23 cellular contexts compared by ENCODE assay signal in genomic region chr15:29756358-29757267, GRCh38.
DNase-seq lines count a peak whose midpoint lies in the region; ATAC-seq, FAIRE-seq and TF ChIP-seq lines count a peak whose summit lies in the region.
"Had no signal": no experiment of that assay in that cellular context is flagged by ENCODE, and none has a peak within 500 bp of the region (broad histone marks: within the 10 kb centered on the region; RNA-seq: fewer than 3 reads in every experiment).

No MANE protein-coding gene starts in this region.

- no peak for DNase-seq in Right ventricle myocardium superior
- no peak for DNase-seq in cardiac septum (ENCODE audit: low spot score)
- no peak for DNase-seq in colonic mucosa
- DNase-seq in keratinocyte (ENCODE audit: low read depth, low spot score) = peak; percentile 60
- DNase-seq in stomach = no peak
- DNase-seq in cerebellum (ENCODE audit: low spot score) = no peak
- DNase-seq in glutamatergic neuron = no peak
- DNase-seq: activated CD4-positive, CD25-positive, alpha-beta regulatory T cell; activated CD8-positive, alpha-beta memory T cell treated with anti-CD3 and anti-CD28 coated beads for 24 hours; adrenal gland; cerebellar nuclear complex; DMS79 treated with DMSO at 0.1 percent for 48 hours; NCI-H1417 treated with DMSO at 0.1 percent for 48 hours; NCI-H2227 treated with DMSO at 0.1 percent for 48 hours; SHP77 treated with DMSO at 0.1 percent for 48 hours; stimulated activated naive CD8-positive, alpha-beta T cell treated with anti-CD3 and anti-CD28 coated beads, Interleukin-15, amount 100 ng/mL, for 72 hours; T-helper 1 cell had no signal

- no peak overlapping the region for H3K4me3 Mint-ChIP-seq in glutamatergic neuron (ENCODE audit: unreplicated experiment)
- H3K4me3 Mint-ChIP-seq: activated T-helper 17 cell treated with anti-CD3 and anti-CD28 coated beads, Interleukin-2, amount 50 U/mL, for 72 hours; memory B cell; stimulated activated naive CD8-positive, alpha-beta T cell treated with anti-CD3 and anti-CD28 coated beads, Interleukin-15, amount 100 ng/mL, for 72 hours had no signal

- TF ChIP-seq EP300 in stomach (IDR thresholded peaks at IDR 0.05) = no peak

- H3K4me1 ChIP-seq in colonic mucosa = no peaks in the 10 kb centered on the region
- peaks cover 24% of the 10 kb centered on the region for H3K4me1 ChIP-seq in keratinocyte (ENCODE audit: control insufficient read depth, extremely low read depth, insufficient read depth, low read length)
- H3K4me1 ChIP-seq in stomach = peaks cover 0 to 30% (median 17%) of the 10 kb centered on the region in 4 donors

- H3K36me3 Mint-ChIP-seq in glutamatergic neuron (ENCODE audit: unreplicated experiment) = no peaks in the 10 kb centered on the region
- H3K36me3 Mint-ChIP-seq: memory B cell had no signal

- no peaks in the 10 kb centered on the region for H3K36me3 ChIP-seq in colonic mucosa
- peaks cover 0 to 8% of the 10 kb centered on the region in 2 experiments for H3K36me3 ChIP-seq in keratinocyte (ENCODE audit: control insufficient read depth in 2 of 2, extremely low read depth in 1 of 2, insufficient read depth in 2 of 2, low read length in 2 of 2)
- H3K36me3 ChIP-seq in stomach = peaks cover 4 to 33% (median 24%) of the 10 kb centered on the region in 4 donors

- H3K27me3 Mint-ChIP-seq in glutamatergic neuron (ENCODE audit: unreplicated experiment) = no peaks in the 10 kb centered on the region
- H3K27me3 Mint-ChIP-seq: memory B cell had no signal

- ATAC-seq in Right ventricle myocardium superior (ENCODE audit: poor library complexity) (peak; percentile 43), GM18861 (IDR thresholded peaks at IDR 0.05; ENCODE audit: unreplicated experiment) (no peak)
- ATAC-seq: activated T-helper 17 cell treated with anti-CD3 and anti-CD28 coated beads, Interleukin-2, amount 50 U/mL, for 72 hours; HCT116; stimulated activated naive CD8-positive, alpha-beta T cell treated with anti-CD3 and anti-CD28 coated beads, Interleukin-15, amount 100 ng/mL, for 72 hours had no signal

- H2AFZ ChIP-seq in keratinocyte (ENCODE audit: control insufficient read depth, low read length) = no peak overlapping the region

- peak overlapping the region; percentile 55 for H3K4me2 ChIP-seq in keratinocyte (ENCODE audit: control insufficient read depth, extremely low read depth, insufficient read depth, low read depth, low read length)

- H3K27me3 ChIP-seq in colonic mucosa = no peaks in the 10 kb centered on the region
- H3K27me3 ChIP-seq in keratinocyte (ENCODE audit: control insufficient read depth, extremely low read depth, insufficient read depth, low read length) = no peaks in the 10 kb centered on the region
- H3K27me3 ChIP-seq in stomach = no peaks in the 10 kb centered on the region
- H3K27me3 ChIP-seq: adrenal gland had no signal

- TF ChIP-seq CTCF in colonic mucosa (IDR thresholded peaks at IDR 0.05) (no peak), keratinocyte (optimal IDR thresholded peaks at IDR 0.05 in 1 of 3, IDR thresholded peaks at IDR 0.05 in 1 of 3, conservative IDR thresholded peaks at IDR 0.05 in 1 of 3; ENCODE audit: extremely low read depth in 1 of 3, insufficient read depth in 2 of 3, low read length in 3 of 3) (no peak), stomach (IDR thresholded peaks at IDR 0.05) (no peak), glutamatergic neuron (IDR thresholded peaks at IDR 0.05; ENCODE audit: partially characterized antibody, unreplicated experiment) (no peak)

- intact Hi-C loops in Right ventricle myocardium superior (cut with DNase I) (no loop called here), cardiac septum (cut with DNase I) (no loop called here), colonic mucosa (cut with DNase I) (no loop called here), stomach (cut with DNase I; ENCODE audit: low total_unique reads) (no loop called here)

- H3K27ac Mint-ChIP-seq in glutamatergic neuron (ENCODE audit: unreplicated experiment) = no peak overlapping the region
- H3K27ac Mint-ChIP-seq: activated T-helper 17 cell treated with anti-CD3 and anti-CD28 coated beads, Interleukin-2, amount 50 U/mL, for 72 hours; memory B cell; stimulated activated naive CD8-positive, alpha-beta T cell treated with anti-CD3 and anti-CD28 coated beads, Interleukin-15, amount 100 ng/mL, for 72 hours had no signal

- WGBS in stomach, 5 donors = 24 to 35% (median 31%) methylated on average over 5 of the region's 5 CpGs

- H3K4me3 ChIP-seq in colonic mucosa (no peak overlapping the region), keratinocyte (ENCODE audit: control insufficient read depth in 2 of 3, extremely low read depth in 1 of 3, insufficient read depth in 2 of 3, low read depth in 1 of 3, low read length in 3 of 3) (peak overlapping the region in 1 of 3 experiments; percentile 21), stomach (no peak overlapping the region)
- H3K4me3 ChIP-seq: adrenal gland had no signal

- H3K4me1 Mint-ChIP-seq in glutamatergic neuron (ENCODE audit: low read depth, unreplicated experiment) = peaks cover 2% of the 10 kb centered on the region
- H3K4me1 Mint-ChIP-seq: activated T-helper 17 cell treated with anti-CD3 and anti-CD28 coated beads, Interleukin-2, amount 50 U/mL, for 72 hours; memory B cell; stimulated activated naive CD8-positive, alpha-beta T cell treated with anti-CD3 and anti-CD28 coated beads, Interleukin-15, amount 100 ng/mL, for 72 hours had no signal

- no peaks in the 10 kb centered on the region for H3K9me1 ChIP-seq in keratinocyte (ENCODE audit: control insufficient read depth, extremely low read depth, insufficient read depth, low read length)

- no peaks in the 10 kb centered on the region for H3K9me3 Mint-ChIP-seq in glutamatergic neuron (ENCODE audit: unreplicated experiment)
- H3K9me3 Mint-ChIP-seq: activated T-helper 17 cell treated with anti-CD3 and anti-CD28 coated beads, Interleukin-2, amount 50 U/mL, for 72 hours; stimulated activated naive CD8-positive, alpha-beta T cell treated with anti-CD3 and anti-CD28 coated beads, Interleukin-15, amount 100 ng/mL, for 72 hours had no signal

- peak; percentile 89 for FAIRE-seq in keratinocyte (lab: Jason Lieb, UNC)
- FAIRE-seq: A204.1, frontal cortex had no signal

- dilution Hi-C loops in keratinocyte (cut with MboI; ENCODE audit: extremely low pct_ligation_motif_present, low sequenced_read_pairs) = no loop called here

- TF ChIP-seq POLR2A in stomach (IDR thresholded peaks at IDR 0.05) = no peak

- peaks cover 19% of the 10 kb centered on the region for H3K79me2 ChIP-seq in keratinocyte (ENCODE audit: control insufficient read depth, insufficient read depth, low read length)

- no peaks in the 10 kb centered on the region for H3K9me3 ChIP-seq in colonic mucosa
- H3K9me3 ChIP-seq in keratinocyte (ENCODE audit: control insufficient read depth, low read depth, low read length) = no peaks in the 10 kb centered on the region
- H3K9me3 ChIP-seq in stomach = no peaks in the 10 kb centered on the region
- H3K9me3 ChIP-seq: adrenal gland had no signal

- no peak overlapping the region for H3K9ac ChIP-seq in colonic mucosa (ENCODE audit: low read depth in 2 of 2, low read length in 2 of 2)
- peak overlapping the region; percentile 9 for H3K9ac ChIP-seq in keratinocyte (ENCODE audit: control insufficient read depth, extremely low read depth, insufficient read depth, low read length)

- H3K27ac ChIP-seq in colonic mucosa (peak overlapping the region; percentile 3), keratinocyte (ENCODE audit: control insufficient read depth, insufficient read depth, low read length) (peak overlapping the region; percentile 81), stomach (peak overlapping the region in 4 of 5 donors; percentile 27 to 68 (median 47))

- H4K20me1 ChIP-seq in keratinocyte (ENCODE audit: control insufficient read depth, extremely low read depth, insufficient read depth, low read length) = no peaks in the 10 kb centered on the region

Comparison
In these comparisons a context has a peak if more than half of its experiments do, and no peak if none do; other contexts are left out.
1. H3K27ac ChIP-seq: peak in every context shown above with its lines; median percentile 81 in keratinocyte; 47 in stomach; 3 in colonic mucosa.